Comparison of ENCODE assay signal across 21 cellular contexts in the genomic region with DNA sequence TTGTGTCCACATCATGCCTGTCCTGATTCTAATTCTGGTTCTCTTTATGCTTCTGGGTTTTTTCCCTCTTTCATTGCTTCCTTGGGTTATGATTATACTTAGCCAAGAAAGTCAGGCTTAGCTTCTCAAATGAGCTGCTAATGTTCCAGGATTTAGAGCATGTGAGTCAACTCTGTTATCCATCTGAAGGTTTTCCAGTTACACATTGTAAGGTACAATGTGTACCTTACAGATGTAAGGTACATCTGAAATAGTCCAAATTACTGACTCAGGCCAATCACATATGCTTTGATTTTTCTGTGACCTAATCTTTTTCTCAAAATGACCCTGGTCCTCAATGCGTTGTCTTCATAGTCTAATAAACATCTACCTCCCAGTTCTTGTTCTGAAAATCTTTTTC. TPM values are rescaled to one million over a fixed set of nuclear protein-coding genes. Genes with fewer than 3 reads are reported as not detected.
DNase-seq lines count a peak whose midpoint lies in the region; TF ChIP-seq lines count a peak whose summit lies in the region.
"Had no signal": no experiment of that assay in that cellular context is flagged by ENCODE, and none has a peak within 500 bp of the region (broad histone marks: within the 10 kb centered on the region; RNA-seq: fewer than 3 reads in every experiment).

No MANE protein-coding gene starts in this region.

- H3K27ac Mint-ChIP-seq in nephron (peak overlapping the region; percentile 46 to 83 (median 59)), osteocyte (ENCODE audit: unreplicated experiment) (no peak overlapping the region)
- H3K27ac Mint-ChIP-seq: activated CD8-positive, alpha-beta T cell treated with anti-CD3 and anti-CD28 coated beads for 36 hours; memory B cell had no signal

- H3K27me3 Mint-ChIP-seq in nephron (ENCODE audit: low read depth) (no peaks in the 10 kb centered on the region), osteocyte (ENCODE audit: unreplicated experiment) (no peaks in the 10 kb centered on the region)
- H3K27me3 Mint-ChIP-seq: activated CD8-positive, alpha-beta T cell treated with anti-CD3 and anti-CD28 coated beads for 36 hours; memory B cell had no signal

- no peak for TF ChIP-seq POLR2A in suprapubic skin (IDR thresholded peaks at IDR 0.05)

- H3K4me3 Mint-ChIP-seq in nephron (no peak overlapping the region), osteocyte (ENCODE audit: unreplicated experiment) (no peak overlapping the region)
- H3K4me3 Mint-ChIP-seq: activated CD8-positive, alpha-beta T cell treated with anti-CD3 and anti-CD28 coated beads for 36 hours; CD8-positive, alpha-beta memory T cell; memory B cell had no signal

- no peaks in the 10 kb centered on the region for H3K9me3 ChIP-seq in suprapubic skin
- H3K9me3 ChIP-seq: esophagus muscularis mucosa had no signal

- in situ Hi-C loops in astrocyte of the spinal cord (cut with HindIII; ENCODE audit: low sequenced_read_pairs) = no loop called here

- no peak overlapping the region for H3K4me3 ChIP-seq in astrocyte of the spinal cord (ENCODE audit: low read depth, low read length)
- no peak overlapping the region for H3K4me3 ChIP-seq in suprapubic skin
- H3K4me3 ChIP-seq: esophagus muscularis mucosa had no signal

- peaks cover 10% of the 10 kb centered on the region for H3K4me1 ChIP-seq in suprapubic skin
- H3K4me1 ChIP-seq: esophagus muscularis mucosa had no signal

- peaks cover 20% of the 10 kb centered on the region for H3K36me3 Mint-ChIP-seq in nephron (ENCODE audit: low read depth)
- H3K36me3 Mint-ChIP-seq in osteocyte (ENCODE audit: unreplicated experiment) = peaks cover 13% of the 10 kb centered on the region

- TF ChIP-seq EP300 in suprapubic skin (IDR thresholded peaks at IDR 0.05) = no peak

- TF ChIP-seq CTCF in astrocyte of the spinal cord (IDR thresholded peaks at IDR 0.05; ENCODE audit: low read depth, low read length) (no peak), nephron (IDR thresholded peaks at IDR 0.05; ENCODE audit: unreplicated experiment in 3 of 3) (no peak), suprapubic skin (IDR thresholded peaks at IDR 0.05) (no peak), osteocyte (IDR thresholded peaks at IDR 0.05) (no peak)

- H3K9me3 Mint-ChIP-seq in nephron (peaks cover 10% of the 10 kb centered on the region), osteocyte (ENCODE audit: unreplicated experiment) (peaks cover 5% of the 10 kb centered on the region)

- no peaks in the 10 kb centered on the region for H3K36me3 ChIP-seq in suprapubic skin

- H3K27me3 ChIP-seq in suprapubic skin = no peaks in the 10 kb centered on the region
- H3K27me3 ChIP-seq: esophagus muscularis mucosa had no signal

- DNase-seq in LHCN-M2 (ENCODE audit: low read depth) (peak; percentile 76), astrocyte of the spinal cord (ENCODE audit: low read depth, low spot score) (peak; percentile 50), suprapubic skin (ENCODE audit: low spot score in 2 of 2) (no peak), osteocyte (ENCODE audit: extremely low spot score, unreplicated experiment) (no peak)
- no peak for DNase-seq in activated T-cell treated with anti-CD3 and anti-CD28 coated beads, Interleukin-2, amount 50 U/mL, for 48 hours
- DNase-seq in activated CD8-positive, alpha-beta memory T cell treated with anti-CD3 and anti-CD28 coated beads, Interleukin-2, amount 50 U/mL, for 4 hours = no peak
- DNase-seq: activated CD4-positive, CD25-positive, alpha-beta regulatory T cell treated with anti-CD3 and anti-CD28 coated beads, Interleukin-2, amount 50 U/mL, for 72 hours; activated CD8-positive, alpha-beta T cell treated with anti-CD3 and anti-CD28 coated beads for 36 hours; activated naive CD4-positive, alpha-beta T cell treated with Interleukin-2 at 50 U/mL for 16 hours; activated T-cell treated with anti-CD3 and anti-CD28 coated beads, Interleukin-2, amount 50 U/mL, for 1 hour; AML-193; anterior cingulate cortex; CD8-positive, alpha-beta memory T cell; GF-D8; occipital lobe; right cardiac atrium; stimulated activated CD4-positive, alpha-beta T cell treated with anti-CD3 and anti-CD28 coated beads, Interleukin-15, amount 100 ng/mL, for 24 hours; stimulated activated CD8-positive, alpha-beta memory T cell treated with anti-CD3 and anti-CD28 coated beads, Interleukin-4, amount 100 ng/mL, for 48 hours had no signal

- 78% methylated on average over 1 of the region's 1 CpG for WGBS in suprapubic skin

- peak overlapping the region; percentile 74 for H3K27ac ChIP-seq in suprapubic skin
- H3K27ac ChIP-seq: esophagus muscularis mucosa had no signal

- H3K4me1 Mint-ChIP-seq in nephron (peaks cover 21% of the 10 kb centered on the region), osteocyte (ENCODE audit: unreplicated experiment) (peaks cover 10% of the 10 kb centered on the region)
- H3K4me1 Mint-ChIP-seq: CD8-positive, alpha-beta memory T cell; memory B cell had no signal

RNA-seq across cellular contexts. Expression of a gene that starts 13.3 kb away (rescaled TPM):
- total RNA-seq in LHCN-M2 (2014; rRNA removed) (215 and 330 TPM in 2 replicates), suprapubic skin (10 to 100 TPM; 45.1 to 65.8 (median 55.7) TPM), osteocyte (19.1 and 19.7 TPM in 2 replicates)
- 16.7 TPM for polyA plus RNA-seq in LHCN-M2 (2012)

RNA-seq across cellular contexts. Expression of a gene that starts 17.7 kb away (rescaled TPM):
- 2.6 and 4.4 TPM in 2 replicates for total RNA-seq in LHCN-M2 (2014; rRNA removed)
- polyA plus RNA-seq in LHCN-M2 (2012) = 0.17 TPM
- 1 to 10 TPM in 3 of 4 donors, under 1 TPM in 1; 0.85 to 2.9 (median 2.0) TPM for total RNA-seq in suprapubic skin
- total RNA-seq in osteocyte = 0.39 and 1.1 TPM in 2 replicates
- total RNA-seq: activated CD8-positive, alpha-beta T cell treated with anti-CD3 and anti-CD28 coated beads for 36 hours; CD8-positive, alpha-beta memory T cell had no signal
- polyA plus RNA-seq: CD8-positive, alpha-beta memory T cell had no signal

Comparison
In these comparisons a context has a peak if more than half of its experiments do, and no peak if none do; other contexts are left out.
1. DNase-seq: peak in LHCN-M2 (single experiment) and astrocyte of the spinal cord (single experiment); none in suprapubic skin (0 of 2), osteocyte (single experiment), activated T-cell treated with anti-CD3 and anti-CD28 coated beads, Interleukin-2, amount 50 U/mL, for 48 hours (0 of 2) and activated CD8-positive, alpha-beta memory T cell treated with anti-CD3 and anti-CD28 coated beads, Interleukin-2, amount 50 U/mL, for 4 hours (single experiment).